Comparison of ENCODE assay signal across 18 cellular contexts in the genomic region with DNA sequence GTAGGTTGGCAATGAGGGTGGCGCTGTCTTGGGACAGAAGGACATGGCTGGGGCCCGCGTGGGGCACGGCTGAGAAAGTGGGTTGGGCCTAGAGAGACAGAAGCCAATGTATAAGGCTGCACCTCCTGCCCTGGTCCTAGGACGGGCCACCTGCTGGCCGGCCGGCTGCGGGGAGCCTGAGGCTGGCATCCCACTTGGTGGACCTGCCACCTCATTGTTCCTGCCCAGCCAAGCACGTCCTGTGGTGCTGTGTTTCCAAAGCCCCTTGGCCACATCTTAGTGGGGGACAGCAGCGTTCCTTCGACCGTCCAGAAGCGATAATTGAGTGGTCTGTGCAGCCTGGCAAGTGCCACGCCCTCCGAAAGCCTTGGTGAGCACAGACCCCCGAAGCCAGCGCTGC.
DNase-seq lines count a peak whose midpoint lies in the region; ATAC-seq, FAIRE-seq and TF ChIP-seq lines count a peak whose summit lies in the region.
"Had no signal": no experiment of that assay in that cellular context is flagged by ENCODE, and none has a peak within 500 bp of the region (broad histone marks: within the 10 kb centered on the region; RNA-seq: fewer than 3 reads in every experiment).

No MANE protein-coding gene starts in this region.

- no peak overlapping the region for H3K9ac ChIP-seq in HepG2 (ENCODE audit: insufficient read depth, low read depth, low read length)
- H3K9ac ChIP-seq in neuronal stem cell (ENCODE audit: low read depth, low read length, poor library complexity), result peak overlapping the region; percentile 26

- TF ChIP-seq CTCF in HepG2 (CRISPR knock-in tag; IDR thresholded peaks at IDR 0.05), result no peak
- no peak for TF ChIP-seq CTCF in right lobe of liver (IDR thresholded peaks at IDR 0.05)
- TF ChIP-seq CTCF in WERI-Rb-1 (IDR thresholded peaks at IDR 0.05; ENCODE audit: low read depth, low read length), result 0 out of 2 replicates have a peak, but pooled peaks have one; percentile 12
- no peak for TF ChIP-seq CTCF in GM10248 (IDR thresholded peaks at IDR 0.05; ENCODE audit: control extremely low read depth, extremely low read depth, low read depth, missing control alignments)

- H3K27ac ChIP-seq in HepG2 (ENCODE audit: extremely low read length, insufficient read depth, low read length) (no peak overlapping the region), right lobe of liver (no peak overlapping the region), WERI-Rb-1 (no peak overlapping the region), neuronal stem cell (replicated peaks; ENCODE audit: low read length) (no peak overlapping the region)
- H3K27ac ChIP-seq: PC-9 had no signal

- H2BK120ac ChIP-seq in neuronal stem cell (ENCODE audit: low read depth, low read length), result no peak overlapping the region

- H3K79me2 ChIP-seq in HepG2 (ENCODE audit: insufficient read depth, low read length), result no peaks in the 10 kb centered on the region

- no peak overlapping the region for H2BK12ac ChIP-seq in neuronal stem cell (ENCODE audit: low read length)

- TF ChIP-seq POLR2A in HepG2 (IDR thresholded peaks at IDR 0.05; ENCODE audit: insufficient read depth in 1 of 2, low read depth in 2 of 2, low read length in 2 of 2), result no peak
- TF ChIP-seq POLR2A in right lobe of liver (IDR thresholded peaks at IDR 0.05), result no peak

- CTCF ChIA-PET in HepG2 (lab: Yijun Ruan, JAX; ENCODE audit: low intra/inter-chr PET ratio, low total read pairs), result no interaction called here
- CTCF ChIA-PET in GM10248 (lab: Yijun Ruan, JAX), result interaction anchor here (1.2 kb wide), 1 partner anchor 14 kb away, joined by 3 read pairs; no protein-coding TSS in a partner anchor

- POLR2A ChIA-PET in HepG2 (lab: Yijun Ruan, JAX) (no interaction called here), GM10248 (lab: Yijun Ruan, JAX) (no interaction called here)

- WGBS in HepG2 (ENCODE audit: low lambda C conversion rate), result 93% methylated on average over 13 of the region's 17 CpGs
- WGBS in right lobe of liver (ENCODE audit: insufficient coverage, low coverage, low lambda C conversion rate, missing lambda C conversion rate), result 100% methylated on average over 1 of the region's 17 CpGs
- WGBS in neuronal stem cell (ENCODE audit: extremely low coverage in 2 of 2, insufficient read length in 2 of 2, insufficient replicate concordance in 1 of 2), 2 donors, result no CpG with 5 or more reads among the region's 17 CpGs

- no peak for TF ChIP-seq RAD21 in HepG2 (CRISPR knock-in tag; IDR thresholded peaks at IDR 0.05)

- H3K27me3 ChIP-seq in HepG2 (ENCODE audit: control insufficient read depth in 1 of 2, insufficient read depth in 2 of 2, low read length in 2 of 2) (no peaks in the 10 kb centered on the region), right lobe of liver (no peaks in the 10 kb centered on the region), WERI-Rb-1 (ENCODE audit: insufficient read depth, low read depth, severe bottlenecking) (no peaks in the 10 kb centered on the region), neuronal stem cell (ENCODE audit: control insufficient read depth in 3 of 3, insufficient read depth in 3 of 3, low read depth in 1 of 3, low read length in 3 of 3) (peaks cover 0 to 32% (median 14%) of the 10 kb centered on the region in 3 experiments), HAP-1 (ENCODE audit: low read depth) (no peaks in the 10 kb centered on the region)

- H3K4me2 ChIP-seq in HepG2 (ENCODE audit: low read depth, low read length), result no peak overlapping the region
- no peak overlapping the region for H3K4me2 ChIP-seq in neuronal stem cell (ENCODE audit: insufficient read depth, low read length, poor library complexity, severe bottlenecking)
- H3K4me2 ChIP-seq: PC-9 had no signal

- H3K4me3 ChIP-seq in HepG2 (replicated peaks in 1 of 3; ENCODE audit: insufficient read depth in 1 of 3, low read depth in 2 of 3, low read length in 3 of 3), result no peak overlapping the region
- H3K4me3 ChIP-seq in right lobe of liver, result no peak overlapping the region
- no peak overlapping the region for H3K4me3 ChIP-seq in WERI-Rb-1 (ENCODE audit: low read depth, low read length)
- no peak overlapping the region for H3K4me3 ChIP-seq in neuronal stem cell (ENCODE audit: low read length in 2 of 2)
- no peak overlapping the region for H3K4me3 ChIP-seq in HAP-1
- H3K4me3 ChIP-seq: PC-9 had no signal

- H4K8ac ChIP-seq in neuronal stem cell (ENCODE audit: low read depth, low read length), result no peak overlapping the region

- H2BK15ac ChIP-seq in neuronal stem cell (ENCODE audit: low read length), result no peak overlapping the region

- H4K91ac ChIP-seq in neuronal stem cell (ENCODE audit: low read depth, low read length, poor library complexity), result no peak overlapping the region

- peak overlapping the region; percentile 58 for H3K23ac ChIP-seq in neuronal stem cell (ENCODE audit: low read depth, low read length, poor library complexity)

- no peak for FAIRE-seq in HepG2 (lab: Jason Lieb, UNC)
- FAIRE-seq: GM12892 had no signal

- H3K4ac ChIP-seq in neuronal stem cell (ENCODE audit: low read length), result no peak overlapping the region

- no peak overlapping the region for H2AK5ac ChIP-seq in neuronal stem cell (ENCODE audit: low read depth, low read length)

- H2AFZ ChIP-seq in HepG2 (ENCODE audit: low read length) (no peak overlapping the region), neuronal stem cell (ENCODE audit: low read length) (no peak overlapping the region)
- H2AFZ ChIP-seq: PC-9 had no signal

- TF ChIP-seq EP300 in HepG2 (IDR thresholded peaks at IDR 0.05; ENCODE audit: low read depth in 2 of 2, low read length in 2 of 2), result no peak
- TF ChIP-seq EP300 in HepG2 (CRISPR knock-in tag; IDR thresholded peaks at IDR 0.05; ENCODE audit: borderline replicate concordance), result no peak

- no TSS peak for BruUV-seq in HepG2 (replicated peaks; lab: Mats Ljungman, UMichigan)

- H3K14ac ChIP-seq in neuronal stem cell (ENCODE audit: low read length), result no peak overlapping the region

- peaks cover 0 to 5% of the 10 kb centered on the region in 2 experiments; a peak in 1 of 5 replicates for H3K36me3 ChIP-seq in HepG2 (replicated peaks in 1 of 2; ENCODE audit: control insufficient read depth in 1 of 2, insufficient read depth in 2 of 2, low read length in 2 of 2)
- H3K36me3 ChIP-seq in right lobe of liver, result no peaks in the 10 kb centered on the region
- H3K36me3 ChIP-seq in WERI-Rb-1, result no peaks in the 10 kb centered on the region
- peaks cover 0 to 2% of the 10 kb centered on the region in 2 donors for H3K36me3 ChIP-seq in neuronal stem cell (replicated peaks in 1 of 2; ENCODE audit: control insufficient read depth in 2 of 2, insufficient read depth in 2 of 2, low read length in 2 of 2)
- H3K36me3 ChIP-seq in HAP-1 (replicated peaks), result no peaks in the 10 kb centered on the region

- no peak overlapping the region for H2BK5ac ChIP-seq in neuronal stem cell (ENCODE audit: low read length)

- peaks cover 57% of the 10 kb centered on the region for H3K4me1 ChIP-seq in HepG2 (ENCODE audit: insufficient read depth, low read length)
- H3K4me1 ChIP-seq in right lobe of liver, result peaks cover 0 to 31% (median 14%) of the 10 kb centered on the region in 4 donors
- H3K4me1 ChIP-seq in neuronal stem cell (ENCODE audit: control insufficient read depth in 2 of 2, insufficient read depth in 1 of 2, low read depth in 1 of 2, low read length in 2 of 2), result peaks cover 0 to 6% of the 10 kb centered on the region in 2 donors
- no peaks in the 10 kb centered on the region for H3K4me1 ChIP-seq in HAP-1
- H3K4me1 ChIP-seq: Caco-2 had no signal

- no peak for ATAC-seq in HepG2
- ATAC-seq in right lobe of liver, result no peak
- ATAC-seq: CD8-positive, alpha-beta T cell; Right ventricle myocardium inferior had no signal

- peak overlapping the region; percentile 74 for H3K18ac ChIP-seq in neuronal stem cell (ENCODE audit: low read length)

- in situ Hi-C loops in HepG2 (cut with HindIII; ENCODE audit: extremely low pct_ligation_motif_present, low pct_unique_long_range_greater_than_20kb), result no loop called here
- in situ Hi-C loops in HAP-1 (cut with MboI; ENCODE audit: low sequenced_read_pairs), result no loop called here

- DNase-seq in HepG2 (ENCODE audit: low spot score) (no peak), right lobe of liver (no peak), WERI-Rb-1 (no peak), neuronal stem cell (ENCODE audit: low spot score) (no peak), GM10248 (ENCODE audit: extremely low spot score) (no peak), HAP-1 (ENCODE audit: low spot score in 2 of 2) (no peak), NCI-H2227 (lab: John Stamatoyannopoulos, UW; ENCODE audit: unreplicated experiment) (no peak)
- DNase-seq: Caco-2; CD8-positive, alpha-beta T cell; GF-D8; KG1; MM.1S; NCI-H2029; NCI-H2227 treated with DMSO at 0.1 percent for 48 hours; NCI-H526 treated with DMSO at 0.1 percent for 48 hours; PC-9 had no signal

- H4K20me1 ChIP-seq in HepG2 (ENCODE audit: insufficient read depth, low read length), result no peaks in the 10 kb centered on the region

- peaks cover 3% of the 10 kb centered on the region for H3K79me1 ChIP-seq in neuronal stem cell (ENCODE audit: low read depth, low read length)

- no peaks in the 10 kb centered on the region for H3K9me3 ChIP-seq in HepG2 (ENCODE audit: low read length)
- H3K9me3 ChIP-seq in right lobe of liver, result no peaks in the 10 kb centered on the region
- no peaks in the 10 kb centered on the region for H3K9me3 ChIP-seq in WERI-Rb-1 (ENCODE audit: severe bottlenecking)
- peaks cover 0 to 1% of the 10 kb centered on the region in 2 donors for H3K9me3 ChIP-seq in neuronal stem cell (replicated peaks in 1 of 2; ENCODE audit: control insufficient read depth in 2 of 2, insufficient read depth in 1 of 2, low read depth in 1 of 2, low read length in 2 of 2)
- no peaks in the 10 kb centered on the region for H3K9me3 ChIP-seq in HAP-1
- H3K9me3 ChIP-seq: Caco-2 had no signal

- intact Hi-C loops in HepG2 (cut with micrococcal nuclease; ENCODE audit: unreplicated experiment) (loop anchor here (10.0 kb wide), 1 partner anchor 228 kb away; the partner anchor contains the start of gene LDLRAD4), right lobe of liver (cut with DNase I) (no loop called here)
